In the genomic region with DNA sequence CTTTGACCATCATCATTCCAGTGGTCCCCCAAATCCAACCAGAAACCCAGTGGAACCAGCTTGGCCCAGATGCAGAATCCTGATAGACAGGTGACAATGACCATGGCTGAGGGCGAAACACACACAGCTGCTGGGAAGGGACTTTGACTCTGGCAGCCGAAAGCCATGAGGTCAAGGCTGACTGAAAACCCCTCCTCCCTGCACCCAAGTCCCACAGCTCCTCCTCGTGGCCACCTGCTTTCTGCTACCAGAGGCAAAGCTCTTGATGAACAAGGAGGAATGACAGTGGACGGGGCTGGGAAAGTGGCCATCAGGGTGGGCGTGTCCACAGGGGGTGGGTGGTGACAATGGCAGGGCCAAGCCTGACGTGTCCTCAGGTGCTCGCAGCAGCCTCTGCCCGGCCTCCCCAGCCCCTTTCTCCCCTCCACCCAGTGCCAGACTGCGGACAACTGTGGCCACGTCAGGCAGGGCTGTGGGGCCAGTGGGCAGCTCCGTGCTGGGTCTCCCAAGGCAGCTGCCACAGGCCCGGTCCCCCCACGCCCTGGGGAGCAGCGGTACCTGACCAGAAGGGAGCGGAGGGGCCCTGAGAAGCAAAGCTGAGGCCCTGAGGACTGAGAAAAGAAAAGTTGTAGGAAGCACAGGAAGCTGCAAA, we compare ENCODE assay signal across 14 cellular contexts. TPM values are rescaled to one million over a fixed set of nuclear protein-coding genes. Genes with fewer than 3 reads are reported as not detected.
DNase-seq lines count a peak whose midpoint lies in the region; ATAC-seq, FAIRE-seq and TF ChIP-seq lines count a peak whose summit lies in the region.
"Had no signal": no experiment of that assay in that cellular context is flagged by ENCODE, and none has a peak within 500 bp of the region (broad histone marks: within the 10 kb centered on the region; RNA-seq: fewer than 3 reads in every experiment).

No MANE protein-coding gene starts in this region.

- no peak overlapping the region for H2BK15ac ChIP-seq in H1 (ENCODE audit: low read length)

- no peak overlapping the region for H3K56ac ChIP-seq in H1 (replicated peaks; ENCODE audit: insufficient read length, low read depth, low read length)

- POLR2A ChIA-PET in H1 (lab: Charles Lee; ENCODE audit: partially characterized antibody): interaction anchor here (1.7 kb wide), 1 partner anchor 10 kb away, joined by 3 read pairs; no protein-coding TSS in a partner anchor

- H3K27me3 Mint-ChIP-seq in neural progenitor cell (ENCODE audit: insufficient read depth, low read depth): peaks cover 2% of the 10 kb centered on the region

- no peak overlapping the region for H3K14ac ChIP-seq in H1 (ENCODE audit: insufficient read length)

- H3K27ac Mint-ChIP-seq in neural progenitor cell: no peak overlapping the region

- no peak overlapping the region for H2BK5ac ChIP-seq in H1 (ENCODE audit: low read depth, low read length)

- peak; percentile 17 for DNase-seq in DND-41
- peak; percentile 49 for DNase-seq in NAMALWA (ENCODE audit: low spot score)
- peak in 1 of 2 experiments; percentile 63 for DNase-seq in H1 (ENCODE audit: low read depth in 1 of 2, low spot score in 2 of 2)
- DNase-seq in neural progenitor cell (ENCODE audit: low spot score): no peak
- no peak for DNase-seq in GM19238 (ENCODE audit: insufficient read length, low spot score)
- no peak for DNase-seq in HCEC 1CT
- DNase-seq in NK-92 treated with Interleukin-12 subunit alpha and Interleukin-12 subunit beta, amount 100 ng/mL, for 24 hours (lab: John Stamatoyannopoulos, UW): no peak
- DNase-seq: esophagus squamous epithelium, NCI-H1436 had no signal

- no peak overlapping the region for H3K4me2 ChIP-seq in DND-41 (ENCODE audit: insufficient read depth, low read length)
- H3K4me2 ChIP-seq in H1 (ENCODE audit: insufficient read depth in 1 of 2, low read depth in 2 of 2, low read length in 2 of 2): no peak overlapping the region
- no peak overlapping the region for H3K4me2 ChIP-seq in neural progenitor cell

- H3K9me3 Mint-ChIP-seq in neural progenitor cell: peaks cover 14% of the 10 kb centered on the region

- no peak for ATAC-seq in DND-41 (ENCODE audit: insufficient read depth, low read depth)
- no peak for ATAC-seq in GM19452 (IDR thresholded peaks at IDR 0.05; ENCODE audit: unreplicated experiment)
- ATAC-seq: HCT116 had no signal

- no peak overlapping the region for H2BK20ac ChIP-seq in H1 (ENCODE audit: low read length)

- TF ChIP-seq RAD21 in H1 (IDR thresholded peaks at IDR 0.05 in 1 of 2, conservative IDR thresholded peaks at IDR 0.05 in 1 of 2; ENCODE audit: low read depth in 2 of 2, low read length in 2 of 2): peak; percentile 58 to 62

- no peaks in the 10 kb centered on the region; the same call in 1 of the 2 replicates for H3K23me2 ChIP-seq in H1 (ENCODE audit: low read depth, low read length)

- no peak for TF ChIP-seq EP300 in H1 (IDR thresholded peaks at IDR 0.05; ENCODE audit: borderline replicate concordance in 1 of 2, low read depth in 2 of 2, low read length in 2 of 2)

- H3K79me1 ChIP-seq in H1 (ENCODE audit: low read depth, low read length): no peaks in the 10 kb centered on the region

- H2AFZ ChIP-seq in DND-41 (ENCODE audit: low read depth, low read length) (no peak overlapping the region), H1 (ENCODE audit: low read length) (no peak overlapping the region), neural progenitor cell (replicated peaks) (no peak overlapping the region)
- H2AFZ ChIP-seq: parathyroid adenoma had no signal

- H3K27ac ChIP-seq in DND-41 (ENCODE audit: low read length) (no peak overlapping the region), H1 (ENCODE audit: low read depth, low read length) (no peak overlapping the region), neural progenitor cell (no peak overlapping the region)
- H3K27ac ChIP-seq: esophagus squamous epithelium, parathyroid adenoma, uterus had no signal

- no peaks in the 10 kb centered on the region for H3K4me1 ChIP-seq in DND-41 (ENCODE audit: insufficient read depth, low read length)
- H3K4me1 ChIP-seq in H1 (replicated peaks in 1 of 4; ENCODE audit: control insufficient read depth in 3 of 4, insufficient read depth in 4 of 4, low read length in 3 of 4): no peaks in the 10 kb centered on the region
- no peaks in the 10 kb centered on the region for H3K4me1 ChIP-seq in neural progenitor cell
- H3K4me1 ChIP-seq: esophagus squamous epithelium, parathyroid adenoma, uterus had no signal

- peaks cover 51% of the 10 kb centered on the region for H3K36me3 Mint-ChIP-seq in neural progenitor cell

- H4K20me1 ChIP-seq in DND-41 (ENCODE audit: insufficient read depth, low read length): no peaks in the 10 kb centered on the region
- peaks cover 0 to 2% of the 10 kb centered on the region in 2 experiments for H4K20me1 ChIP-seq in H1 (replicated peaks in 1 of 2; ENCODE audit: control insufficient read depth in 1 of 2, insufficient read depth in 2 of 2, low read length in 2 of 2)
- H4K20me1 ChIP-seq in neural progenitor cell (ENCODE audit: low read depth): no peaks in the 10 kb centered on the region

- no peak overlapping the region for H3K23ac ChIP-seq in H1 (ENCODE audit: insufficient read length)

- H2BK120ac ChIP-seq in H1 (replicated peaks; ENCODE audit: low read depth, low read length): no peak overlapping the region

- no peaks in the 10 kb centered on the region for H3K4me1 Mint-ChIP-seq in neural progenitor cell

- no peak overlapping the region for H3K4ac ChIP-seq in H1 (replicated peaks; ENCODE audit: insufficient read length, low read depth, low read length)

- H2AK5ac ChIP-seq in H1 (ENCODE audit: low read depth, low read length): no peak overlapping the region

- H3K4me3 Mint-ChIP-seq in neural progenitor cell: no peak overlapping the region

- H4K5ac ChIP-seq in H1 (ENCODE audit: insufficient read length, low read depth, low read length): no peak overlapping the region

- peak; percentile 50 for TF ChIP-seq CTCF in DND-41 (IDR thresholded peaks at IDR 0.05; ENCODE audit: borderline replicate concordance, extremely low read depth, low read length, poor library complexity, severe bottlenecking)
- TF ChIP-seq CTCF in H1 (IDR thresholded peaks at IDR 0.05; ENCODE audit: control extremely low read depth in 1 of 3, insufficient read depth in 1 of 3, low read depth in 1 of 3, low read length in 3 of 3): peak; percentile 49 to 67 (median 65)
- peak; percentile 11 for TF ChIP-seq CTCF in neural progenitor cell (IDR thresholded peaks at IDR 0.05)

- H3K79me2 ChIP-seq in DND-41 (ENCODE audit: insufficient read depth, low read length): no peaks in the 10 kb centered on the region
- no peaks in the 10 kb centered on the region for H3K79me2 ChIP-seq in H1 (ENCODE audit: control insufficient read depth in 1 of 2, insufficient read depth in 2 of 2, low read length in 2 of 2)
- no peaks in the 10 kb centered on the region for H3K79me2 ChIP-seq in neural progenitor cell (ENCODE audit: low read depth)
- H3K79me2 ChIP-seq: parathyroid adenoma had no signal

- TF ChIP-seq POLR2A in H1 (IDR thresholded peaks at IDR 0.05; ENCODE audit: control extremely low read depth in 1 of 2, low read depth in 2 of 2, low read length in 2 of 2): no peak

- no peak overlapping the region for H4K91ac ChIP-seq in H1 (replicated peaks; ENCODE audit: insufficient read length, low read length)

- WGBS in H1 (ENCODE audit: extremely low coverage in 1 of 2, insufficient coverage in 1 of 2, insufficient read length in 1 of 2, insufficient replicate concordance in 2 of 2, low coverage in 1 of 2, low lambda C conversion rate in 2 of 2, missing lambda C conversion rate in 1 of 2), 2 experiments: 92% methylated on average over 12 of the region's 15 CpGs; no CpG with 5 or more reads in 1 of the 2 experiments

- no peak overlapping the region for H2BK12ac ChIP-seq in H1 (ENCODE audit: low read depth, low read length)

- no peak for FAIRE-seq in H1 (lab: Jason Lieb, UNC)
- FAIRE-seq: islet of Langerhans had no signal

- H3F3A ChIP-seq in neural progenitor cell (ENCODE audit: low read depth): no peaks in the 10 kb centered on the region

- H3K9ac ChIP-seq in DND-41 (ENCODE audit: low read depth, low read length): no peak overlapping the region
- no peak overlapping the region for H3K9ac ChIP-seq in H1 (replicated peaks in 1 of 4; ENCODE audit: extremely low read depth in 1 of 4, low read depth in 3 of 4, low read length in 3 of 4)
- H3K9ac ChIP-seq in neural progenitor cell: no peak overlapping the region
- H3K9ac ChIP-seq: parathyroid adenoma had no signal

- H4K8ac ChIP-seq in H1 (ENCODE audit: extremely low read depth, insufficient read depth, low read length): no peak overlapping the region

- no peaks in the 10 kb centered on the region for H3K36me3 ChIP-seq in DND-41 (ENCODE audit: insufficient read depth, low read length)
- peaks cover 2 to 16% (median 9%) of the 10 kb centered on the region in 4 experiments; a peak in 6 of 8 replicates for H3K36me3 ChIP-seq in H1 (ENCODE audit: control insufficient read depth in 2 of 4, insufficient read depth in 4 of 4, low read length in 3 of 4)
- H3K36me3 ChIP-seq in neural progenitor cell: peaks cover 9% of the 10 kb centered on the region
- H3K36me3 ChIP-seq: uterus had no signal

- CTCF ChIA-PET in H1 (lab: Charles Lee; ENCODE audit: partially characterized antibody): interaction anchor here (0.6 to 6.8 kb wide), 22 partner anchors 9 to 240 kb away, joined by 3 to 65 read pairs (median 4); a partner anchor contains a TSS

- H3K4me3 ChIP-seq in DND-41 (ENCODE audit: low read depth in 1 of 2, low read length in 2 of 2): no peak overlapping the region
- H3K4me3 ChIP-seq in H1 (ENCODE audit: extremely low read depth in 1 of 4, insufficient read depth in 2 of 4, low read depth in 3 of 4, low read length in 4 of 4): no peak overlapping the region
- no peak overlapping the region for H3K4me3 ChIP-seq in neural progenitor cell
- H3K4me3 ChIP-seq: esophagus squamous epithelium, uterus had no signal

- H3K27me3 ChIP-seq in DND-41 (ENCODE audit: insufficient read depth, low read length, poor library complexity): no peaks in the 10 kb centered on the region
- no peaks in the 10 kb centered on the region for H3K27me3 ChIP-seq in H1 (replicated peaks in 1 of 4; ENCODE audit: control insufficient read depth in 3 of 4, extremely low read depth in 1 of 4, insufficient read depth in 3 of 4, low read length in 3 of 4)
- H3K27me3 ChIP-seq in neural progenitor cell: no peaks in the 10 kb centered on the region
- H3K27me3 ChIP-seq: esophagus squamous epithelium, uterus had no signal

- H3K9me3 ChIP-seq in DND-41 (ENCODE audit: insufficient read depth, low read length, severe bottlenecking) (peaks cover 3% of the 10 kb centered on the region), H1 (ENCODE audit: insufficient read depth in 2 of 2, low read depth in 1 of 2, low read length in 1 of 2) (peaks cover 0 to 3% of the 10 kb centered on the region in 2 experiments; a peak in 1 of 4 replicates), neural progenitor cell (ENCODE audit: low read depth) (no peaks in the 10 kb centered on the region)

- no peak overlapping the region for H3K18ac ChIP-seq in H1 (ENCODE audit: extremely low read depth, low read length)

RNA-seq across cellular contexts. Expression of a gene that starts 30.8 kb away (rescaled TPM):
- 7.3 and 7.4 TPM in 2 replicates for total RNA-seq in H1 (2021; fragmentation: NEBNext Ultra II Directional; extraction: Animal tissue kit (Norgen Biotek cat#: 25700))
- 6.4 and 13.1 TPM in 2 replicates for polyA plus RNA-seq in H1 (2011; rRNA removed)
- polyA plus RNA-seq in H1 (2011; cell fraction: cytosol; rRNA removed): 5.6 TPM
- 17.1 TPM for polyA plus RNA-seq in H1 (2011; cell fraction: nucleus; rRNA removed)
- 5.6 to 9.3 TPM (median 7.0 TPM) in 4 replicates for polyA plus RNA-seq in H1 (2012, experiment 1 of 2)
- 5.9 TPM for polyA plus RNA-seq in H1 (2012, experiment 2 of 2)
- 5.1 TPM for polyA plus RNA-seq in H1 (2013, experiment 1 of 2)
- 4.7 TPM for polyA plus RNA-seq in H1 (2013, experiment 2 of 2)
- polyA minus RNA-seq in H1 (2011; rRNA and poly(A)+ RNA removed): 4.9 and 5.6 TPM in 2 replicates
- polyA minus RNA-seq in H1 (2011; cell fraction: cytosol; rRNA and poly(A)+ RNA removed): 5.4 TPM
- polyA minus RNA-seq in H1 (2011; cell fraction: nucleus; rRNA and poly(A)+ RNA removed): 9.3 TPM
- total RNA-seq in neural progenitor cell (ENCODE audit: low replicate concordance): 3.9 and 9.2 TPM in 2 replicates

Comparison
In these comparisons a context has a peak if more than half of its experiments do, and no peak if none do; other contexts are left out.
1. DNase-seq: peak in DND-41 (single experiment) and NAMALWA (single experiment); none in neural progenitor cell (single experiment), GM19238 (single experiment), HCEC 1CT (single experiment) and NK-92 treated with Interleukin-12 subunit alpha and Interleukin-12 subunit beta, amount 100 ng/mL, for 24 hours (single experiment).
2. CTCF ChIP-seq: peak in every context shown above with its lines; median percentile 65 in H1; 50 in DND-41; 11 in neural progenitor cell.